In genomic region chr1:26363549-26364448, GRCh38 we compare ENCODE assay signal across 9 cellular contexts. TPM values are rescaled to one million over a fixed set of nuclear protein-coding genes. Genes with fewer than 3 reads are reported as not detected.
DNase-seq lines count a peak whose midpoint lies in the region; ATAC-seq and TF ChIP-seq lines count a peak whose summit lies in the region.
"Had no signal": no experiment of that assay in that cellular context is flagged by ENCODE, and none has a peak within 500 bp of the region (broad histone marks: within the 10 kb centered on the region; RNA-seq: fewer than 3 reads in every experiment).

No MANE protein-coding gene starts in this region.

- no peaks in the 10 kb centered on the region for H3K27me3 ChIP-seq in right lobe of liver

- DNase-seq in AG08395 (ENCODE audit: low spot score): peak; percentile 80
- peak; percentile 61 for DNase-seq in NCI-H510A (lab: John Stamatoyannopoulos, UW)
- DNase-seq in activated CD4-positive, alpha-beta T cell treated with anti-CD3 and anti-CD28 coated beads, Interleukin-2, amount 10 ng/mL, durations not matched to agents 7 days and 5 days: peak; percentile 87
- no peak for DNase-seq in coronary artery (ENCODE audit: low spot score)
- peak; percentile 82 to 87 (median 83) for DNase-seq in right lobe of liver
- peak; percentile 71 for DNase-seq in stimulated activated CD8-positive, alpha-beta memory T cell treated with anti-CD3 and anti-CD28 coated beads, Interleukin-12 subunit alpha, Interleukin-12 subunit beta, amount 100 ng/mL, for 24 hours (ENCODE audit: extremely low read depth)

- peak; percentile 83 for TF ChIP-seq CTCF in coronary artery (IDR thresholded peaks at IDR 0.05)
- TF ChIP-seq CTCF in right lobe of liver (IDR thresholded peaks at IDR 0.05): peak; percentile 83 to 95 (median 92)

- H3K27ac ChIP-seq in coronary artery (no peak overlapping the region), right lobe of liver (no peak overlapping the region)

- H3K4me1 ChIP-seq in right lobe of liver: peaks cover 0 to 7% (median 3%) of the 10 kb centered on the region in 4 donors

- POLR2A ChIA-PET in activated CD4-positive, alpha-beta T cell treated with anti-CD3 and anti-CD28 coated beads, Interleukin-2, amount 10 ng/mL, durations not matched to agents 7 days and 5 days (lab: Charles Lee): interaction anchor here (0.6 to 1.0 kb wide), 2 partner anchors 38 to 77 kb away, joined by 3 to 5 read pairs; no protein-coding TSS in a partner anchor

- TF ChIP-seq POLR2A in right lobe of liver (IDR thresholded peaks at IDR 0.05): no peak

- H3K36me3 ChIP-seq in right lobe of liver: no peaks in the 10 kb centered on the region

- peaks cover 53% of the 10 kb centered on the region for H3K4me1 Mint-ChIP-seq in activated CD4-positive, alpha-beta T cell treated with anti-CD3 and anti-CD28 coated beads, Interleukin-2, amount 10 ng/mL, durations not matched to agents 7 days and 5 days

- intact Hi-C loops in right lobe of liver (cut with DNase I): loop anchor here (10.0 kb wide), 2 partner anchors 69 to 79 kb away; partner anchors contain the start of gene SH3BGRL3 (in 1 of the 2)

- 51% methylated on average over 13 of the region's 26 CpGs for WGBS in right lobe of liver (ENCODE audit: insufficient coverage, low coverage, low lambda C conversion rate, missing lambda C conversion rate)

- CTCF ChIA-PET in activated CD4-positive, alpha-beta T cell treated with anti-CD3 and anti-CD28 coated beads, Interleukin-2, amount 10 ng/mL, durations not matched to agents 7 days and 5 days (lab: Charles Lee): interaction anchor here (0.6 to 4.1 kb wide), 26 partner anchors 7 to 236 kb away, joined by 3 to 33 read pairs (median 4); partner anchors contain the start of genes CRYBG2 and ZNF593

- no peaks in the 10 kb centered on the region for H3K36me3 Mint-ChIP-seq in activated CD4-positive, alpha-beta T cell treated with anti-CD3 and anti-CD28 coated beads, Interleukin-2, amount 10 ng/mL, durations not matched to agents 7 days and 5 days (ENCODE audit: low read depth)

- peak; percentile 50 for ATAC-seq in GM19468 (IDR thresholded peaks at IDR 0.05; ENCODE audit: extremely low read depth, unreplicated experiment)
- peak; percentile 67 to 81 (median 78) for ATAC-seq in right lobe of liver
- ATAC-seq in GM19467 (IDR thresholded peaks at IDR 0.05; ENCODE audit: unreplicated experiment): no peak

- H3K27me3 Mint-ChIP-seq in activated CD4-positive, alpha-beta T cell treated with anti-CD3 and anti-CD28 coated beads, Interleukin-2, amount 10 ng/mL, durations not matched to agents 7 days and 5 days: peaks cover 41% of the 10 kb centered on the region

- H3K9me3 ChIP-seq in right lobe of liver: no peaks in the 10 kb centered on the region

- H3K4me3 Mint-ChIP-seq in activated CD4-positive, alpha-beta T cell treated with anti-CD3 and anti-CD28 coated beads, Interleukin-2, amount 10 ng/mL, durations not matched to agents 7 days and 5 days: no peak overlapping the region

- peak overlapping the region; percentile 39 for H3K27ac Mint-ChIP-seq in activated CD4-positive, alpha-beta T cell treated with anti-CD3 and anti-CD28 coated beads, Interleukin-2, amount 10 ng/mL, durations not matched to agents 7 days and 5 days

- H3K4me3 ChIP-seq in coronary artery (no peak overlapping the region), right lobe of liver (no peak overlapping the region)

- H3K9me3 Mint-ChIP-seq in activated CD4-positive, alpha-beta T cell treated with anti-CD3 and anti-CD28 coated beads, Interleukin-2, amount 10 ng/mL, durations not matched to agents 7 days and 5 days: no peaks in the 10 kb centered on the region

RNA-seq across cellular contexts. Expression of gene ZNF683, which starts 8.8 kb away (rescaled TPM):
- under 1 TPM in 1 of 2 experiments, not detected in 1; 0.17 TPM for total RNA-seq in activated CD4-positive, alpha-beta T cell treated with anti-CD3 and anti-CD28 coated beads, Interleukin-2, amount 10 ng/mL, durations not matched to agents 7 days and 5 days
- under 1 TPM in 1 of 6 experiments, not detected in 5; 0.19 TPM for total RNA-seq in right lobe of liver
- total RNA-seq: urinary bladder had no signal

RNA-seq across cellular contexts. Expression of gene CRYBG2, which starts 9.9 kb away (rescaled TPM):
- 1 to 10 TPM; 2.2 to 2.6 TPM for total RNA-seq in activated CD4-positive, alpha-beta T cell treated with anti-CD3 and anti-CD28 coated beads, Interleukin-2, amount 10 ng/mL, durations not matched to agents 7 days and 5 days
- 1 to 10 TPM in 2 of 6 experiments, under 1 TPM in 1, not detected in 3; 0.81 to 1.9 (median 1.7) TPM for total RNA-seq in right lobe of liver

RNA-seq across cellular contexts. Expression of gene CD52, which starts 46.0 kb away (rescaled TPM):
- 1,000 to 10,000 TPM; 1,663 to 1,924 TPM for total RNA-seq in activated CD4-positive, alpha-beta T cell treated with anti-CD3 and anti-CD28 coated beads, Interleukin-2, amount 10 ng/mL, durations not matched to agents 7 days and 5 days
- 10 to 100 TPM in 2 of 6 experiments, 1 to 10 TPM in 4; 2.8 to 17.6 (median 8.5) TPM for total RNA-seq in right lobe of liver

RNA-seq across cellular contexts. Expression of gene LIN28A, which starts 46.8 kb away (rescaled TPM):
- not detected for total RNA-seq in activated CD4-positive, alpha-beta T cell treated with anti-CD3 and anti-CD28 coated beads, Interleukin-2, amount 10 ng/mL, durations not matched to agents 7 days and 5 days
- total RNA-seq in right lobe of liver: under 1 TPM in 1 of 6 experiments, not detected in 5; 0.09 TPM
- total RNA-seq: urinary bladder had no signal

RNA-seq across cellular contexts. Expression of gene UBXN11, which starts 57.4 kb away (rescaled TPM):
- total RNA-seq in activated CD4-positive, alpha-beta T cell treated with anti-CD3 and anti-CD28 coated beads, Interleukin-2, amount 10 ng/mL, durations not matched to agents 7 days and 5 days: 10 to 100 TPM; 48.6 to 51.3 TPM
- total RNA-seq in right lobe of liver: 10 to 100 TPM in 1 of 6 experiments, 1 to 10 TPM in 5; 4.3 to 11.3 (median 7.0) TPM

Comparison
In these comparisons a context has a peak if more than half of its experiments do, and no peak if none do; other contexts are left out.
1. RNA of gene CD52, which starts 46.0 kb away (total RNA-seq): 1,663 to 1,924 TPM in activated CD4-positive, alpha-beta T cell treated with anti-CD3 and anti-CD28 coated beads, Interleukin-2, amount 10 ng/mL, durations not matched to agents 7 days and 5 days; 2.8 to 17.6 TPM in right lobe of liver; every median in the first group is over 10 times any median in the second.